In genomic region chr4:45292844-45293243, GRCh38 we compare ENCODE assay signal across 20 cellular contexts.
A peak's percentile ranks its signal among the peaks of the same experiment; 100 is the strongest.
DNase-seq lines count a peak whose midpoint lies in the region; ATAC-seq and TF ChIP-seq lines count a peak whose summit lies in the region.
"Had no signal": no experiment of that assay in that cellular context is flagged by ENCODE, and none has a peak within 500 bp of the region (broad histone marks: within the 10 kb centered on the region; RNA-seq: fewer than 3 reads in every experiment).

No MANE protein-coding gene starts in this region.

- peak; percentile 36 for ATAC-seq in activated naive CD8-positive, alpha-beta T cell treated with anti-CD3 and anti-CD28 coated beads, Interleukin-2, amount 50 U/mL, for 24 hours
- peak; percentile 26 for ATAC-seq in sciatic nerve
- ATAC-seq in upper lobe of left lung (ENCODE audit: low FRiP score in 2 of 2): peak; percentile 29 to 59
- ATAC-seq in GM19324 (IDR thresholded peaks at IDR 0.05; ENCODE audit: low FRiP score, unreplicated experiment): no peak
- ATAC-seq: HCT116 had no signal

- no peak overlapping the region for H3K27ac ChIP-seq in upper lobe of left lung
- H3K27ac ChIP-seq in CD8-positive, alpha-beta memory T cell (ENCODE audit: low read depth, low read length): no peak overlapping the region
- H3K27ac ChIP-seq: 22Rv1, BLaER1, C4-2B, GM23248 had no signal

- no peak overlapping the region for H3K4me3 ChIP-seq in upper lobe of left lung
- H3K4me3 ChIP-seq in CD8-positive, alpha-beta memory T cell (ENCODE audit: low read length): no peak overlapping the region
- H3K4me3 ChIP-seq in HAP-1: no peak overlapping the region
- H3K4me3 ChIP-seq: BLaER1, GM23248 had no signal

- H3K36me3 ChIP-seq in upper lobe of left lung: no peaks in the 10 kb centered on the region
- no peaks in the 10 kb centered on the region for H3K36me3 ChIP-seq in CD8-positive, alpha-beta memory T cell (ENCODE audit: insufficient read depth, low read length)
- no peaks in the 10 kb centered on the region for H3K36me3 ChIP-seq in HAP-1 (replicated peaks)
- H3K36me3 ChIP-seq: BLaER1 had no signal

- intact Hi-C loops in sciatic nerve (cut with DNase I): no loop called here

- in situ Hi-C loops in HAP-1 (cut with MboI; ENCODE audit: low sequenced_read_pairs): no loop called here

- H3K4me1 ChIP-seq in upper lobe of left lung (no peaks in the 10 kb centered on the region), HAP-1 (no peaks in the 10 kb centered on the region)
- H3K4me1 ChIP-seq in CD8-positive, alpha-beta memory T cell (ENCODE audit: insufficient read depth, low read length): no peaks in the 10 kb centered on the region
- H3K4me1 ChIP-seq: BLaER1 had no signal

- H3K9me3 Mint-ChIP-seq in activated naive CD8-positive, alpha-beta T cell treated with anti-CD3 and anti-CD28 coated beads, Interleukin-2, amount 50 U/mL, for 24 hours: peaks cover 7% of the 10 kb centered on the region
- peaks cover 17% of the 10 kb centered on the region for H3K9me3 Mint-ChIP-seq in activated naive CD8-positive, alpha-beta T cell treated with anti-CD3 and anti-CD28 coated beads for 36 hours
- peaks cover 5 to 31% (median 15%) of the 10 kb centered on the region in 5 donors for H3K9me3 Mint-ChIP-seq in CD8-positive, alpha-beta memory T cell

- H3K27me3 Mint-ChIP-seq in activated naive CD8-positive, alpha-beta T cell treated with anti-CD3 and anti-CD28 coated beads, Interleukin-2, amount 50 U/mL, for 24 hours: no peaks in the 10 kb centered on the region
- H3K27me3 Mint-ChIP-seq in activated naive CD8-positive, alpha-beta T cell treated with anti-CD3 and anti-CD28 coated beads for 36 hours: no peaks in the 10 kb centered on the region
- H3K27me3 Mint-ChIP-seq in CD8-positive, alpha-beta memory T cell: no peaks in the 10 kb centered on the region
- H3K27me3 Mint-ChIP-seq: B cell; CD4-positive, alpha-beta T cell had no signal

- POLR2A ChIA-PET in CD8-positive, alpha-beta memory T cell (lab: Charles Lee): no interaction called here

- H3K4me1 Mint-ChIP-seq in activated naive CD8-positive, alpha-beta T cell treated with anti-CD3 and anti-CD28 coated beads, Interleukin-2, amount 50 U/mL, for 24 hours: no peaks in the 10 kb centered on the region
- H3K4me1 Mint-ChIP-seq in activated naive CD8-positive, alpha-beta T cell treated with anti-CD3 and anti-CD28 coated beads for 36 hours: no peaks in the 10 kb centered on the region
- no peaks in the 10 kb centered on the region for H3K4me1 Mint-ChIP-seq in CD8-positive, alpha-beta memory T cell
- H3K4me1 Mint-ChIP-seq: B cell had no signal

- DNase-seq in activated naive CD8-positive, alpha-beta T cell treated with anti-CD3 and anti-CD28 coated beads, Interleukin-2, amount 50 U/mL, for 24 hours: no peak
- no peak for DNase-seq in activated naive CD8-positive, alpha-beta T cell treated with anti-CD3 and anti-CD28 coated beads for 36 hours
- DNase-seq in sciatic nerve (ENCODE audit: low spot score) (no peak), upper lobe of left lung (no peak), DMS 273 treated with DMSO at 0.1 percent for 48 hours (lab: John Stamatoyannopoulos, UW) (no peak), HAP-1 (ENCODE audit: low spot score in 2 of 2) (no peak)
- DNase-seq in CD8-positive, alpha-beta memory T cell: no peak
- DNase-seq: Calu3; CD4-positive, alpha-beta T cell; COR-L47; DMS153; DND-41; GM23248; H7 had no signal

- no peak overlapping the region for H3K27ac Mint-ChIP-seq in activated naive CD8-positive, alpha-beta T cell treated with anti-CD3 and anti-CD28 coated beads, Interleukin-2, amount 50 U/mL, for 24 hours
- H3K27ac Mint-ChIP-seq in activated naive CD8-positive, alpha-beta T cell treated with anti-CD3 and anti-CD28 coated beads for 36 hours: no peak overlapping the region
- H3K27ac Mint-ChIP-seq in CD8-positive, alpha-beta memory T cell: no peak overlapping the region
- H3K27ac Mint-ChIP-seq: B cell; CD4-positive, alpha-beta T cell had no signal

- no peak for TF ChIP-seq CTCF in upper lobe of left lung (IDR thresholded peaks at IDR 0.05)

- H3K36me3 Mint-ChIP-seq in activated naive CD8-positive, alpha-beta T cell treated with anti-CD3 and anti-CD28 coated beads, Interleukin-2, amount 50 U/mL, for 24 hours (ENCODE audit: low read depth): no peaks in the 10 kb centered on the region
- no peaks in the 10 kb centered on the region for H3K36me3 Mint-ChIP-seq in activated naive CD8-positive, alpha-beta T cell treated with anti-CD3 and anti-CD28 coated beads for 36 hours
- H3K36me3 Mint-ChIP-seq in CD8-positive, alpha-beta memory T cell: no peaks in the 10 kb centered on the region

- H3K27me3 ChIP-seq in upper lobe of left lung (no peaks in the 10 kb centered on the region), HAP-1 (ENCODE audit: low read depth) (no peaks in the 10 kb centered on the region)
- H3K27me3 ChIP-seq in CD8-positive, alpha-beta memory T cell (ENCODE audit: insufficient read depth, low read length, poor library complexity, severe bottlenecking): no peaks in the 10 kb centered on the region
- H3K27me3 ChIP-seq: BLaER1 had no signal

- 86 to 94% methylated on average over 1 to 4 of the region's 4 CpGs for WGBS in upper lobe of left lung, 2 donors

- CTCF ChIA-PET in CD8-positive, alpha-beta memory T cell (lab: Charles Lee): no interaction called here

- H3K9me3 ChIP-seq in upper lobe of left lung (no peaks in the 10 kb centered on the region), HAP-1 (no peaks in the 10 kb centered on the region)
- H3K9me3 ChIP-seq in CD8-positive, alpha-beta memory T cell (ENCODE audit: low read length): no peaks in the 10 kb centered on the region
- H3K9me3 ChIP-seq: BLaER1 had no signal

- H3K4me3 Mint-ChIP-seq in activated naive CD8-positive, alpha-beta T cell treated with anti-CD3 and anti-CD28 coated beads, Interleukin-2, amount 50 U/mL, for 24 hours: no peak overlapping the region
- H3K4me3 Mint-ChIP-seq in activated naive CD8-positive, alpha-beta T cell treated with anti-CD3 and anti-CD28 coated beads for 36 hours: no peak overlapping the region
- no peak overlapping the region for H3K4me3 Mint-ChIP-seq in CD8-positive, alpha-beta memory T cell
- H3K4me3 Mint-ChIP-seq: B cell; CD4-positive, alpha-beta T cell had no signal

- no peak for TF ChIP-seq EP300 in upper lobe of left lung (IDR thresholded peaks at IDR 0.05)

- TF ChIP-seq POLR2A in upper lobe of left lung (IDR thresholded peaks at IDR 0.05): no peak
